1 cellular context compared by ENCODE assay signal in genomic region chr19:4246767-4247593, GRCh38.
A peak's percentile ranks its signal among the peaks of the same experiment; 100 is the strongest.
TF ChIP-seq lines count a peak whose summit lies in the region.

Gene YJU2 (plus strand): TSS chr19:4247080. CDS start chr19:4247147, 67 bp downstream.

TF ChIP-seq in HepG2, 621 proteins besides CTCF, POLR2A, EP300 and RAD21 (continued from another document and continues in another):
- no peak for TF ChIP-seq LRRFIP1 (CRISPR knock-in tag; conservative IDR thresholded peaks at IDR 0.05)
- no peak for TF ChIP-seq KLF9 (CRISPR knock-in tag; IDR thresholded peaks at IDR 0.05; ENCODE audit: low read depth)
- TF ChIP-seq HOMEZ (CRISPR knock-in tag; IDR thresholded peaks at IDR 0.05; ENCODE audit: low read depth): 0 out of 2 replicates have a peak, but pooled peaks have one; percentile 6
- peak; percentile 44; the same call in 1 of the 2 replicates for TF ChIP-seq BCL6 (CRISPR knock-in tag; IDR thresholded peaks at IDR 0.05)
- TF ChIP-seq U2AF1 (optimal IDR thresholded peaks at IDR 0.05; ENCODE audit: low read depth, low read length): no peak
- no peak; the same call in 1 of the 2 replicates for TF ChIP-seq ZNF639 (CRISPR knock-in tag; conservative IDR thresholded peaks at IDR 0.05)
- TF ChIP-seq ZSCAN31 (CRISPR knock-in tag; IDR thresholded peaks at IDR 0.05; ENCODE audit: low read depth): no peak
- TF ChIP-seq KDM4B (CRISPR knock-in tag; IDR thresholded peaks at IDR 0.05): peak; percentile 38; the same call in 1 of the 2 replicates
- TF ChIP-seq NRL (CRISPR knock-in tag; IDR thresholded peaks at IDR 0.05; ENCODE audit: borderline replicate concordance): no peak
- no peak for TF ChIP-seq ZC3H13 (CRISPR knock-in tag; IDR thresholded peaks at IDR 0.05)
- no peak for TF ChIP-seq ZNF510 (CRISPR knock-in tag; IDR thresholded peaks at IDR 0.05; ENCODE audit: low read depth)
- peak; percentile 95 for TF ChIP-seq ASH2L (IDR thresholded peaks at IDR 0.05; ENCODE audit: insufficient read length, low read depth, low read length)
- peak; percentile 70 for TF ChIP-seq POGZ (CRISPR knock-in tag; IDR thresholded peaks at IDR 0.05)
- no peak for TF ChIP-seq ZNF329 (CRISPR knock-in tag; IDR thresholded peaks at IDR 0.05; ENCODE audit: low read depth)
- TF ChIP-seq PHF21A (CRISPR knock-in tag; IDR thresholded peaks at IDR 0.05): peak; percentile 82
- no peak for TF ChIP-seq MBD4 (IDR thresholded peaks at IDR 0.05; ENCODE audit: borderline replicate concordance, low read length)
- TF ChIP-seq FOXA1 (IDR thresholded peaks at IDR 0.05): no peak
- no peak for TF ChIP-seq FOXA1 (CRISPR knock-in tag; IDR thresholded peaks at IDR 0.05)
- no peak for TF ChIP-seq ZNF407 (CRISPR knock-in tag; IDR thresholded peaks at IDR 0.05; ENCODE audit: not compliant biosample characterization)
- no peak for TF ChIP-seq ZNF547 (CRISPR knock-in tag; IDR thresholded peaks at IDR 0.05)
- no peak for TF ChIP-seq BCL3 (CRISPR knock-in tag; IDR thresholded peaks at IDR 0.05)
- peak; percentile 94 for TF ChIP-seq ZNF574 (CRISPR knock-in tag; IDR thresholded peaks at IDR 0.05)
- no peak for TF ChIP-seq TOE1 (CRISPR knock-in tag; IDR thresholded peaks at IDR 0.05)
- no peak for TF ChIP-seq PAWR (CRISPR knock-in tag; IDR thresholded peaks at IDR 0.05; ENCODE audit: borderline replicate concordance)
- no peak for TF ChIP-seq KLF13 (CRISPR knock-in tag; IDR thresholded peaks at IDR 0.05)
- TF ChIP-seq ZHX2 (IDR thresholded peaks at IDR 0.05; ENCODE audit: low read depth): no peak; the same call in 1 of the 2 replicates
- TF ChIP-seq ZHX2 (CRISPR knock-in tag; IDR thresholded peaks at IDR 0.05; ENCODE audit: borderline replicate concordance): peak; percentile 48; the same call in 1 of the 2 replicates
- peak; percentile 77 for TF ChIP-seq ZNF24 (IDR thresholded peaks at IDR 0.05)
- peak; percentile 80; the same call in 1 of the 2 replicates for TF ChIP-seq TP53 (CRISPR knock-in tag; conservative IDR thresholded peaks at IDR 0.05)
- 0 out of 2 replicates have a peak, but pooled peaks have one; percentile 14 for TF ChIP-seq NR2F6 (IDR thresholded peaks at IDR 0.05)
- 0 out of 2 replicates have a peak, but pooled peaks have one; percentile 40 for TF ChIP-seq NR2F6 (CRISPR knock-in tag; IDR thresholded peaks at IDR 0.05)
- TF ChIP-seq HES4 (CRISPR knock-in tag; IDR thresholded peaks at IDR 0.05; ENCODE audit: borderline replicate concordance): 0 out of 2 replicates have a peak, but pooled peaks have one; percentile 29
- TF ChIP-seq PAF1 (CRISPR knock-in tag; IDR thresholded peaks at IDR 0.05): no peak
- TF ChIP-seq NFKB2 (CRISPR knock-in tag; IDR thresholded peaks at IDR 0.05; ENCODE audit: borderline replicate concordance): no peak
- no peak for TF ChIP-seq ZNF570 (CRISPR knock-in tag; IDR thresholded peaks at IDR 0.05; ENCODE audit: borderline replicate concordance)
